ENCODE assay signal across 12 cellular contexts in genomic region chr1:31891280-31891679, GRCh38. TPM values are rescaled to one million over a fixed set of nuclear protein-coding genes. Genes with fewer than 3 reads are reported as not detected.
DNase-seq lines count a peak whose midpoint lies in the region; ATAC-seq and TF ChIP-seq lines count a peak whose summit lies in the region.
"Had no signal": no experiment of that assay in that cellular context is flagged by ENCODE, and none has a peak within 500 bp of the region (broad histone marks: within the 10 kb centered on the region; RNA-seq: fewer than 3 reads in every experiment).

No MANE protein-coding gene starts in this region.

- H3K27ac Mint-ChIP-seq in CD4-positive, CD25-positive, alpha-beta regulatory T cell: peak overlapping the region in 2 of 3 donors; percentile 37 to 74

- no peak overlapping the region for H3K27ac ChIP-seq in CD4-positive, CD25-positive, alpha-beta regulatory T cell (ENCODE audit: insufficient read depth, low read length, poor library complexity, severe bottlenecking)
- H3K27ac ChIP-seq in PC-3 (ENCODE audit: low read length) (no peak overlapping the region), epithelial cell of prostate (no peak overlapping the region)
- H3K27ac ChIP-seq: transverse colon had no signal

- H4K20me1 ChIP-seq in PC-3 (ENCODE audit: low read length): no peaks in the 10 kb centered on the region

- no peak overlapping the region for H2AFZ ChIP-seq in PC-3 (ENCODE audit: low read length)

- no peak for TF ChIP-seq CTCF in PC-3 (conservative IDR thresholded peaks at IDR 0.05; ENCODE audit: low read depth, low read length)
- no peak for TF ChIP-seq CTCF in mucosa of descending colon (IDR thresholded peaks at IDR 0.05)

- POLR2A ChIA-PET in PC-3 (lab: Charles Lee; ENCODE audit: unreplicated experiment): no interaction called here

- no peaks in the 10 kb centered on the region for H3K36me3 ChIP-seq in CD4-positive, CD25-positive, alpha-beta regulatory T cell (ENCODE audit: control insufficient read depth, insufficient read depth, low read length)
- no peaks in the 10 kb centered on the region for H3K36me3 ChIP-seq in PC-3 (ENCODE audit: low read depth, low read length)
- H3K36me3 ChIP-seq in mucosa of descending colon (ENCODE audit: low read depth): no peaks in the 10 kb centered on the region
- H3K36me3 ChIP-seq: transverse colon had no signal

- H3K4me3 ChIP-seq in CD4-positive, CD25-positive, alpha-beta regulatory T cell (ENCODE audit: low read depth, low read length): peak overlapping the region; percentile 4
- H3K4me3 ChIP-seq in PC-3 (ENCODE audit: low read length): no peak overlapping the region
- no peak overlapping the region for H3K4me3 ChIP-seq in mucosa of descending colon
- H3K4me3 ChIP-seq: transverse colon had no signal

- H3K4me1 ChIP-seq in CD4-positive, CD25-positive, alpha-beta regulatory T cell (ENCODE audit: control insufficient read depth, insufficient read depth, low read length, poor library complexity, severe bottlenecking): peaks cover 13% of the 10 kb centered on the region
- H3K4me1 ChIP-seq in PC-3 (ENCODE audit: insufficient read depth, low read length) (no peaks in the 10 kb centered on the region; the same call in 1 of the 2 replicates), mucosa of descending colon (ENCODE audit: low read depth) (peaks cover 8% of the 10 kb centered on the region)

- H3K4me2 ChIP-seq in PC-3 (ENCODE audit: low read length): no peak overlapping the region

- peaks cover 4% of the 10 kb centered on the region for H3K27me3 Mint-ChIP-seq in CD4-positive, CD25-positive, alpha-beta regulatory T cell

- no peak overlapping the region for H3K9ac ChIP-seq in PC-3 (ENCODE audit: low read length)

- no peaks in the 10 kb centered on the region for H3K79me2 ChIP-seq in PC-3 (ENCODE audit: low read length)

- H3K27me3 ChIP-seq in CD4-positive, CD25-positive, alpha-beta regulatory T cell (ENCODE audit: control insufficient read depth, insufficient read depth, low read length): no peaks in the 10 kb centered on the region
- H3K27me3 ChIP-seq in PC-3 (ENCODE audit: low read length): no peaks in the 10 kb centered on the region
- H3K27me3 ChIP-seq: transverse colon had no signal

- H3K9me3 ChIP-seq in CD4-positive, CD25-positive, alpha-beta regulatory T cell (ENCODE audit: control insufficient read depth in 2 of 2, low read length in 2 of 2): no peaks in the 10 kb centered on the region
- no peaks in the 10 kb centered on the region for H3K9me3 ChIP-seq in PC-3 (ENCODE audit: low read length)
- H3K9me3 ChIP-seq in mucosa of descending colon: peaks cover 3% of the 10 kb centered on the region
- H3K9me3 ChIP-seq: transverse colon had no signal

- ATAC-seq in CD4-positive, CD25-positive, alpha-beta regulatory T cell (ENCODE audit: low read depth in 2 of 2): no peak
- peak; percentile 55 for ATAC-seq in GM18498 (IDR thresholded peaks at IDR 0.05; ENCODE audit: unreplicated experiment)
- no peak for ATAC-seq in PC-3
- ATAC-seq in GM21723 (IDR thresholded peaks at IDR 0.05; ENCODE audit: unreplicated experiment): no peak
- no peak for ATAC-seq in mucosa of descending colon
- ATAC-seq in HG03135 (IDR thresholded peaks at IDR 0.05; ENCODE audit: unreplicated experiment): no peak
- ATAC-seq: left colon had no signal

- H3K9me2 ChIP-seq in PC-3 (replicated peaks; ENCODE audit: low read length): no peaks in the 10 kb centered on the region

- H3K9me3 Mint-ChIP-seq in CD4-positive, CD25-positive, alpha-beta regulatory T cell: peaks cover 0 to 2% (median 0%) of the 10 kb centered on the region in 7 donors

- no peaks in the 10 kb centered on the region for H3K36me3 Mint-ChIP-seq in CD4-positive, CD25-positive, alpha-beta regulatory T cell

- H3F3A ChIP-seq in PC-3 (ENCODE audit: low read length, unreplicated experiment): no peaks in the 10 kb centered on the region

- H3K4me1 Mint-ChIP-seq in CD4-positive, CD25-positive, alpha-beta regulatory T cell: peaks cover 0 to 34% (median 20%) of the 10 kb centered on the region in 4 donors

- H3K4me3 Mint-ChIP-seq in CD4-positive, CD25-positive, alpha-beta regulatory T cell: no peak overlapping the region

- intact Hi-C loops in PC-3 (cut with micrococcal nuclease) (no loop called here), mucosa of descending colon (cut with DNase I, micrococcal nuclease) (no loop called here)

- CTCF ChIA-PET in PC-3 (lab: Charles Lee): interaction anchor here (0.5 kb wide), 1 partner anchor 12 kb away, joined by 6 read pairs; no protein-coding TSS in a partner anchor

- DNase-seq in CD4-positive, CD25-positive, alpha-beta regulatory T cell: peak in 1 of 3 donors; percentile 35
- DNase-seq in PC-3: peak; percentile 25
- peak; percentile 16 for DNase-seq in epithelial cell of prostate (ENCODE audit: low read depth, low spot score)
- no peak for DNase-seq in hippocampal formation (lab: John Stamatoyannopoulos, UW)
- DNase-seq in mucosa of descending colon: no peak
- DNase-seq: C1 segment of cervical spinal cord, left colon, NCI-H1092 treated with DMSO at 0.1 percent for 48 hours, transverse colon had no signal

- BruUV-seq in PC-3 (replicated peaks; lab: Mats Ljungman, UMichigan): no TSS peak

RNA-seq across cellular contexts. Expression of gene PTP4A2, which starts 46.9 kb away (rescaled TPM):
- 364 TPM for total RNA-seq in CD4-positive, CD25-positive, alpha-beta regulatory T cell
- polyA plus RNA-seq in CD4-positive, CD25-positive, alpha-beta regulatory T cell: 100 to 1,000 TPM; 288 to 597 (median 387) TPM
- 335 and 340 TPM in 2 replicates for total RNA-seq in PC-3 (2014; rRNA removed)
- total RNA-seq in mucosa of descending colon: 100 to 1,000 TPM; 211 to 307 (median 298) TPM

Comparison
In these comparisons a context has a peak if more than half of its experiments do, and no peak if none do; other contexts are left out.
1. DNase-seq: peak in PC-3 (single experiment) and epithelial cell of prostate (single experiment); none in hippocampal formation (0 of 2) and mucosa of descending colon (0 of 3).